In genomic region chr17:63833026-63833740, GRCh38 we compare ENCODE assay signal across 1 cellular context.
TF ChIP-seq lines count a peak whose summit lies in the region.

No MANE protein-coding gene starts in this region.

TF ChIP-seq in endothelial cell of umbilical vein, 7 proteins besides CTCF, POLR2A, EP300 and RAD21 (continued from another document):
- TF ChIP-seq, protein P1, sequence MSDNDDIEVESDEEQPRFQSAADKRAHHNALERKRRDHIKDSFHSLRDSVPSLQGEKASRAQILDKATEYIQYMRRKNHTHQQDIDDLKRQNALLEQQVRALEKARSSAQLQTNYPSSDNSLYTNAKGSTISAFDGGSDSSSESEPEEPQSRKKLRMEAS (IDR thresholded peaks at IDR 0.05; ENCODE audit: insufficient read depth, insufficient read length) = no peak
TF ChIP-seq in endothelial cell of umbilical vein: peak in this region for 0.
